Comparison of ENCODE assay signal across 8 cellular contexts in genomic region chr6:159720708-159721107, GRCh38. TPM values are rescaled to one million over a fixed set of nuclear protein-coding genes. Genes with fewer than 3 reads are reported as not detected.
DNase-seq lines count a peak whose midpoint lies in the region; ATAC-seq and TF ChIP-seq lines count a peak whose summit lies in the region.

No MANE protein-coding gene starts in this region.

- intact Hi-C loops in activated CD4-positive, alpha-beta memory T cell treated with anti-CD3 and anti-CD28 coated beads for 36 hours (cut with micrococcal nuclease): loop anchor here (2.0 kb wide), 1 partner anchor 220 kb away; no protein-coding TSS in a partner anchor
- intact Hi-C loops in upper lobe of right lung (cut with DNase I): no loop called here

- TF ChIP-seq CTCF in WTC11 (IDR thresholded peaks at IDR 0.05) (no peak), upper lobe of right lung (IDR thresholded peaks at IDR 0.05) (peak; percentile 52)

- H3K27me3 Mint-ChIP-seq in activated CD4-positive, alpha-beta memory T cell treated with anti-CD3 and anti-CD28 coated beads, Interleukin-2, amount 10 ng/mL, durations not matched to agents 7 days and 5 days: no peaks in the 10 kb centered on the region
- no peaks in the 10 kb centered on the region for H3K27me3 Mint-ChIP-seq in activated CD4-positive, alpha-beta memory T cell treated with anti-CD3 and anti-CD28 coated beads for 36 hours
- H3K27me3 Mint-ChIP-seq in WTC11 (ENCODE audit: low read depth): no peaks in the 10 kb centered on the region

- no peaks in the 10 kb centered on the region for H3K36me3 ChIP-seq in upper lobe of right lung

- no peaks in the 10 kb centered on the region for H3K9me3 ChIP-seq in upper lobe of right lung

- TF ChIP-seq EP300 in Ishikawa (IDR thresholded peaks at IDR 0.05; ENCODE audit: borderline replicate concordance): no peak

- peak; percentile 26; the same call in 1 of the 2 replicates for TF ChIP-seq RAD21 in Ishikawa (IDR thresholded peaks at IDR 0.05; ENCODE audit: low read depth)

- peak; percentile 60 for ATAC-seq in WTC11
- ATAC-seq in upper lobe of right lung: peak; percentile 54

- peaks cover 23% of the 10 kb centered on the region for H3K36me3 Mint-ChIP-seq in activated CD4-positive, alpha-beta memory T cell treated with anti-CD3 and anti-CD28 coated beads, Interleukin-2, amount 10 ng/mL, durations not matched to agents 7 days and 5 days (ENCODE audit: low read depth)
- H3K36me3 Mint-ChIP-seq in activated CD4-positive, alpha-beta memory T cell treated with anti-CD3 and anti-CD28 coated beads for 36 hours: peaks cover 15% of the 10 kb centered on the region
- H3K36me3 Mint-ChIP-seq in WTC11: peaks cover 7% of the 10 kb centered on the region

- no peak overlapping the region for H3K27ac ChIP-seq in upper lobe of right lung

- H3K4me3 Mint-ChIP-seq in activated CD4-positive, alpha-beta memory T cell treated with anti-CD3 and anti-CD28 coated beads, Interleukin-2, amount 10 ng/mL, durations not matched to agents 7 days and 5 days: no peak overlapping the region
- no peak overlapping the region for H3K4me3 Mint-ChIP-seq in activated CD4-positive, alpha-beta memory T cell treated with anti-CD3 and anti-CD28 coated beads for 36 hours
- H3K4me3 Mint-ChIP-seq in WTC11: no peak overlapping the region

- CTCF ChIA-PET in activated CD4-positive, alpha-beta memory T cell treated with anti-CD3 and anti-CD28 coated beads, Interleukin-2, amount 10 ng/mL, durations not matched to agents 7 days and 5 days (lab: Charles Lee): interaction anchor here (0.7 to 1.8 kb wide), 15 partner anchors 12 to 799 kb away, joined by 3 to 8 read pairs (median 4); partner anchors contain the start of genes MRPL18, SOD2 and TCP1
- CTCF ChIA-PET in activated CD4-positive, alpha-beta memory T cell treated with anti-CD3 and anti-CD28 coated beads for 36 hours (lab: Charles Lee): interaction anchor here (0.6 to 2.6 kb wide), 8 partner anchors 11 to 774 kb away, joined by 3 to 8 read pairs (median 4); no protein-coding TSS in a partner anchor
- CTCF ChIA-PET in WTC11 (lab: Charles Lee): interaction anchor here (0.6 to 1.5 kb wide), 4 partner anchors 17 to 526 kb away, joined by 3 to 4 read pairs (median 3); partner anchors contain the start of gene MRPL18

- DNase-seq in activated CD4-positive, alpha-beta memory T cell treated with anti-CD3 and anti-CD28 coated beads, Interleukin-2, amount 10 ng/mL, durations not matched to agents 7 days and 5 days: peak; percentile 36
- DNase-seq in activated CD4-positive, alpha-beta memory T cell treated with anti-CD3 and anti-CD28 coated beads for 36 hours: no peak
- no peak for DNase-seq in WTC11 (ENCODE audit: low spot score)
- DNase-seq in germinal center (ENCODE audit: low spot score): peak; percentile 59
- DNase-seq in upper lobe of right lung: no peak
- no peak for DNase-seq in foreskin melanocyte
- DNase-seq in NK-92 (lab: John Stamatoyannopoulos, UW; ENCODE audit: unreplicated experiment): no peak

- no peak overlapping the region for H3K27ac Mint-ChIP-seq in activated CD4-positive, alpha-beta memory T cell treated with anti-CD3 and anti-CD28 coated beads, Interleukin-2, amount 10 ng/mL, durations not matched to agents 7 days and 5 days
- no peak overlapping the region for H3K27ac Mint-ChIP-seq in activated CD4-positive, alpha-beta memory T cell treated with anti-CD3 and anti-CD28 coated beads for 36 hours
- no peak overlapping the region for H3K27ac Mint-ChIP-seq in WTC11

- H3K27me3 ChIP-seq in upper lobe of right lung: no peaks in the 10 kb centered on the region

- peaks cover 11% of the 10 kb centered on the region for H3K9me3 Mint-ChIP-seq in activated CD4-positive, alpha-beta memory T cell treated with anti-CD3 and anti-CD28 coated beads, Interleukin-2, amount 10 ng/mL, durations not matched to agents 7 days and 5 days
- H3K9me3 Mint-ChIP-seq in activated CD4-positive, alpha-beta memory T cell treated with anti-CD3 and anti-CD28 coated beads for 36 hours: no peaks in the 10 kb centered on the region
- no peaks in the 10 kb centered on the region; the same call in 1 of the 2 replicates for H3K9me3 Mint-ChIP-seq in WTC11

- peaks cover 26% of the 10 kb centered on the region for H3K4me1 Mint-ChIP-seq in activated CD4-positive, alpha-beta memory T cell treated with anti-CD3 and anti-CD28 coated beads, Interleukin-2, amount 10 ng/mL, durations not matched to agents 7 days and 5 days
- peaks cover 20% of the 10 kb centered on the region for H3K4me1 Mint-ChIP-seq in activated CD4-positive, alpha-beta memory T cell treated with anti-CD3 and anti-CD28 coated beads for 36 hours (ENCODE audit: low read depth)
- H3K4me1 Mint-ChIP-seq in WTC11: peaks cover 3% of the 10 kb centered on the region; the same call in 1 of the 2 replicates

- POLR2A ChIA-PET in activated CD4-positive, alpha-beta memory T cell treated with anti-CD3 and anti-CD28 coated beads, Interleukin-2, amount 10 ng/mL, durations not matched to agents 7 days and 5 days (lab: Charles Lee): interaction anchor here (0.7 kb wide), 1 partner anchor 34 kb away, joined by 3 read pairs; no protein-coding TSS in a partner anchor
- POLR2A ChIA-PET in activated CD4-positive, alpha-beta memory T cell treated with anti-CD3 and anti-CD28 coated beads for 36 hours (lab: Charles Lee): interaction anchor here (1.3 kb wide), 1 partner anchor 29 kb away, joined by 4 read pairs; no protein-coding TSS in a partner anchor
- POLR2A ChIA-PET in WTC11 (lab: Charles Lee): interaction anchor here (0.7 kb wide), 1 partner anchor 40 kb away, joined by 5 read pairs; no protein-coding TSS in a partner anchor

- no peak overlapping the region for H3K4me3 ChIP-seq in upper lobe of right lung

- H3K4me1 ChIP-seq in upper lobe of right lung: peaks cover 16% of the 10 kb centered on the region

TF ChIP-seq in Ishikawa, 13 proteins besides CTCF, POLR2A, EP300 and RAD21 (continues in another document):
- TF ChIP-seq CREB1 (IDR thresholded peaks at IDR 0.05; ENCODE audit: low read depth) (no peak), USF1 (IDR thresholded peaks at IDR 0.05) (no peak), YY1 (IDR thresholded peaks at IDR 0.05; ENCODE audit: low read depth) (no peak), CEBPB (IDR thresholded peaks at IDR 0.05) (no peak), TEAD4 (IDR thresholded peaks at IDR 0.05) (no peak), NFIC (IDR thresholded peaks at IDR 0.05) (no peak), EGR1 (IDR thresholded peaks at IDR 0.05) (no peak), MAX (IDR thresholded peaks at IDR 0.05) (no peak), FOXM1 (IDR thresholded peaks at IDR 0.05; ENCODE audit: borderline replicate concordance, low read depth) (no peak), TCF12 (IDR thresholded peaks at IDR 0.05; ENCODE audit: low read depth) (no peak), ZBTB7A (IDR thresholded peaks at IDR 0.05; ENCODE audit: low read depth) (no peak)

TF ChIP-seq in WTC11, 78 proteins besides CTCF, POLR2A, EP300 and RAD21:
- peak; percentile 77 for TF ChIP-seq HMGA2 (CRISPR knock-in tag; IDR thresholded peaks at IDR 0.05)
- TF ChIP-seq ZNF425 (CRISPR knock-in tag; conservative IDR thresholded peaks at IDR 0.05): no peak

RNA-seq across cellular contexts. Expression of gene WTAP, which starts 6.6 kb away (rescaled TPM):
- 100 to 1,000 TPM; 124 TPM for total RNA-seq in activated CD4-positive, alpha-beta memory T cell treated with anti-CD3 and anti-CD28 coated beads, Interleukin-2, amount 10 ng/mL, durations not matched to agents 7 days and 5 days
- total RNA-seq in activated CD4-positive, alpha-beta memory T cell treated with anti-CD3 and anti-CD28 coated beads for 36 hours: 10 to 100 TPM; 87.6 to 90.2 TPM
- total RNA-seq in WTC11 (2021) (88.8 to 92.7 TPM (median 91.9 TPM) in 3 replicates), upper lobe of right lung (77.4 TPM)

RNA-seq across cellular contexts. Expression of gene SOD2, which starts 27.7 kb away (rescaled TPM):
- total RNA-seq in activated CD4-positive, alpha-beta memory T cell treated with anti-CD3 and anti-CD28 coated beads, Interleukin-2, amount 10 ng/mL, durations not matched to agents 7 days and 5 days: 10 to 100 TPM; 76.5 to 84.8 TPM
- total RNA-seq in activated CD4-positive, alpha-beta memory T cell treated with anti-CD3 and anti-CD28 coated beads for 36 hours: 100 to 1,000 TPM; 103 to 108 TPM
- total RNA-seq in WTC11 (2021): 79.8 to 86.3 TPM (median 82.6 TPM) in 3 replicates
- 374 TPM for total RNA-seq in upper lobe of right lung

RNA-seq across cellular contexts. Expression of gene ACAT2, which starts 41.1 kb away (rescaled TPM):
- total RNA-seq in activated CD4-positive, alpha-beta memory T cell treated with anti-CD3 and anti-CD28 coated beads, Interleukin-2, amount 10 ng/mL, durations not matched to agents 7 days and 5 days: 100 to 1,000 TPM in 1 of 2 experiments, 10 to 100 TPM in 1; 98.0 to 109 TPM
- total RNA-seq in activated CD4-positive, alpha-beta memory T cell treated with anti-CD3 and anti-CD28 coated beads for 36 hours: 100 to 1,000 TPM; 115 to 116 TPM
- 96.1 to 138 TPM (median 98.7 TPM) in 3 replicates for total RNA-seq in WTC11 (2021)
- 52.6 TPM for total RNA-seq in upper lobe of right lung

Comparison
In these comparisons a context has a peak if more than half of its experiments do, and no peak if none do; other contexts are left out.
1. DNase-seq: peak in activated CD4-positive, alpha-beta memory T cell treated with anti-CD3 and anti-CD28 coated beads, Interleukin-2, amount 10 ng/mL, durations not matched to agents 7 days and 5 days (single experiment) and germinal center (single experiment); none in activated CD4-positive, alpha-beta memory T cell treated with anti-CD3 and anti-CD28 coated beads for 36 hours (single experiment), WTC11 (single experiment), upper lobe of right lung (single experiment), foreskin melanocyte (single experiment) and NK-92 (single experiment).